23 cellular contexts compared by ENCODE assay signal in the genomic region with DNA sequence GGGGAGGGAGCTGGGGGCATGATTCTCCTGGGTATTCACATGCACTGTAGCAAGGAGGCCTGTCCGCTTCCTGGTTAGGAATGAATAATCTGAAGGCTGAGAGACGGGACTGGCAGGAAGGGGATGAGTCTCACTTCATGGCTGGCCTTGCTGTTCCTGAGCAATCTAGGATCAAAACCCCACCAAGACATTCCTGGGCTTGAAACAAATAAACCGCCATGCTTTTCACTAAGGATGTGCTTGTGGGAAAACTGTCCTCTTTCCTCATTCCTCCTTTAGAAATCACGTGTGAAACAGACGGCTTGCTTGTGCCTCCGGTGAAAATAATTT.
A peak's percentile ranks its signal among the peaks of the same experiment; 100 is the strongest.
DNase-seq lines count a peak whose midpoint lies in the region; ATAC-seq lines count a peak whose summit lies in the region.
"Had no signal": no experiment of that assay in that cellular context is flagged by ENCODE, and none has a peak within 500 bp of the region (broad histone marks: within the 10 kb centered on the region; RNA-seq: fewer than 3 reads in every experiment).

No MANE protein-coding gene starts in this region.

- H3K4me3 ChIP-seq in subcutaneous abdominal adipose tissue (ENCODE audit: low read depth in 1 of 5, low read length in 5 of 5), result peak overlapping the region in 1 of 5 donors; percentile 6
- H3K4me3 ChIP-seq: spleen, thoracic aorta had no signal

- peaks cover 3 to 41% (median 31%) of the 10 kb centered on the region in 5 donors for H3K4me1 ChIP-seq in subcutaneous abdominal adipose tissue (ENCODE audit: control insufficient read depth in 5 of 5, insufficient read depth in 5 of 5, low read length in 5 of 5)
- H3K4me1 ChIP-seq: spleen had no signal

- H3K27ac ChIP-seq in subcutaneous abdominal adipose tissue (ENCODE audit: low read depth, low read length), result peak overlapping the region; percentile 69
- H3K27ac ChIP-seq: HL-60, RWPE1, spleen had no signal

- ATAC-seq in GM18861 (IDR thresholded peaks at IDR 0.05; ENCODE audit: unreplicated experiment) (no peak), GM18909 (IDR thresholded peaks at IDR 0.05; ENCODE audit: poor library complexity, unreplicated experiment) (no peak)
- ATAC-seq: activated T-helper 17 cell treated with anti-CD3 and anti-CD28 coated beads, Interleukin-2, amount 50 U/mL, for 72 hours; stimulated activated naive B cell treated with anti-CD40 and anti-IgM and Interleukin-4, amounts not matched to agents 10 μg/mL and 1 μg/mL and 100 μg/mL, for 72 hours had no signal

- no peak overlapping the region for H3K9ac ChIP-seq in subcutaneous abdominal adipose tissue (ENCODE audit: low read length in 5 of 5)

- H3K9me3 ChIP-seq in subcutaneous abdominal adipose tissue (ENCODE audit: control insufficient read depth in 5 of 5, low read length in 5 of 5), result no peaks in the 10 kb centered on the region
- H3K9me3 ChIP-seq: thoracic aorta had no signal

- peak; percentile 64 for DNase-seq in HCEC 1CT
- peak; percentile 57 for DNase-seq in amniotic epithelial cell (ENCODE audit: low read depth)
- DNase-seq in kidney tubule cell (ENCODE audit: low spot score), result peak; percentile 20
- no peak for DNase-seq in SKM-1 treated with dmso at 0.1 percent for 144 hours (lab: John Stamatoyannopoulos, UW; ENCODE audit: unreplicated experiment)
- DNase-seq: activated B cell treated with CpG ODN at 0.5 μM for 24 hours; anterior cingulate cortex; CD4-positive, CD25-positive, alpha-beta regulatory T cell; GDM1; mammary epithelial cell; NCI-H1092; NCI-H187; NCI-H526; occipital lobe; spleen; stimulated activated CD4-positive, alpha-beta T cell treated with anti-CD3 and anti-CD28 coated beads, Interleukin-4, amount 100 ng/mL, for 1 hour; stimulated activated naive B cell treated with anti-CD40 and anti-IgM and Interleukin-4, amounts not matched to agents 10 μg/mL and 1 μg/mL and 100 μg/mL, for 72 hours had no signal

- H3K27me3 ChIP-seq in subcutaneous abdominal adipose tissue (ENCODE audit: control insufficient read depth in 5 of 5, insufficient read depth in 4 of 5, low read length in 5 of 5), result no peaks in the 10 kb centered on the region

- no peaks in the 10 kb centered on the region for H3K36me3 ChIP-seq in subcutaneous abdominal adipose tissue (ENCODE audit: control insufficient read depth in 5 of 5, insufficient read depth in 5 of 5, low read length in 5 of 5)
- H3K36me3 ChIP-seq: spleen, thoracic aorta had no signal
